In genomic region chr2:138633049-138633448, GRCh38 we compare ENCODE assay signal across 8 cellular contexts.
"Had no signal": no experiment of that assay in that cellular context is flagged by ENCODE, and none has a peak within 500 bp of the region (broad histone marks: within the 10 kb centered on the region; RNA-seq: fewer than 3 reads in every experiment).

No MANE protein-coding gene starts in this region.

- H3K36me3 ChIP-seq: HAP-1 had no signal

- H3K27ac Mint-ChIP-seq: HFFc6 had no signal

- H2AFZ ChIP-seq: GM23248 had no signal

- H3K9me3 Mint-ChIP-seq: HFFc6 had no signal

- H3K27ac ChIP-seq: GM23248 had no signal

- H3K4me3 Mint-ChIP-seq: HFFc6 had no signal

- H3K9ac ChIP-seq: GM23248 had no signal

- DNase-seq: GM23248, GOT3, H7, HFFc6, IMR-90, KBM-7 had no signal

- FAIRE-seq: HTR-8/SVneo had no signal

- H3K4me3 ChIP-seq: GM23248, HAP-1 had no signal

- H3K4me1 ChIP-seq: HAP-1 had no signal

- H3K9me3 ChIP-seq: HAP-1 had no signal
